1 cellular context compared by ENCODE assay signal in the genomic region with DNA sequence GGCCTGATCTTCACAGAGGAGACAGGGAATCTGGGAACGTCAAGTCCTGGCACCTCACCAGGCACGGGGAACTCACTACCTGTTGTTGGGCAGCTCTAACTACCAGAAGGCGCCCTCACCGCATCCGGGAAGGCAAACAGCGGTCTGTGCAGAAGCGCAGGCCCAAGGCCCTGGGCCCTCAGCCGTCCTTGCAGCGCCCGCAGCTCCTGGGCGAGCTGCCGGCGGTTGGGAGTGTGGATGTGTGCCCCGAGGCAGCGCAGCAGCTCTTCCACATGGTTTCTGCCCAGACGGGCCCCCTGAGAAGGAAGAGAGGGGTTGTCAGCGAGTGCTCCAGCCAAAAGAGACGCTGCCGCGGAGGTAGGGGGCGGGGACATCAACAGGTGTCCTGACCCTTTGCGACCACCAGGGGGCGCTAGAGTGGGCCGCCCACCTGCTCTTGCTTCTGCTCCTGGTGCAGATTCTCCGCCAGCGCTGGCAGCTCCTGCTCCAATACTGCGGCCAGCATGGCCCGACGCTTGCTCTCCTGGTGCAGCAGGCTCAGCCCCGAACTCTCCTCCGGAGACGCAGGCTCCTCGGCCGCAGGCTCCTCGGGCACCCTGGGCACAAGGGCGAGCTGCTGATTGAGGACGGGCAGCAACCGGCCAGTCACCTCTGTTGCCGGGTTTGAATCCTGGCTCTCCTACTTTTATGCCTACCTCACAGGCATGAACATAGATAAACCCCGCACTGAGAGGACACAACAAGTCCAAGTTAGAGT.
TF ChIP-seq lines count a peak whose summit lies in the region.

No MANE protein-coding gene starts in this region.

TF ChIP-seq in HepG2, 621 proteins besides CTCF, POLR2A, EP300 and RAD21 (continued from another document and continues in another):
- TF ChIP-seq KMT2A (CRISPR knock-in tag; IDR thresholded peaks at IDR 0.05), result 0 out of 2 replicates have a peak, but pooled peaks have one; percentile 20
- TF ChIP-seq ETV5 (CRISPR knock-in tag; IDR thresholded peaks at IDR 0.05; ENCODE audit: borderline replicate concordance), result no peak
- TF ChIP-seq, protein P1, sequence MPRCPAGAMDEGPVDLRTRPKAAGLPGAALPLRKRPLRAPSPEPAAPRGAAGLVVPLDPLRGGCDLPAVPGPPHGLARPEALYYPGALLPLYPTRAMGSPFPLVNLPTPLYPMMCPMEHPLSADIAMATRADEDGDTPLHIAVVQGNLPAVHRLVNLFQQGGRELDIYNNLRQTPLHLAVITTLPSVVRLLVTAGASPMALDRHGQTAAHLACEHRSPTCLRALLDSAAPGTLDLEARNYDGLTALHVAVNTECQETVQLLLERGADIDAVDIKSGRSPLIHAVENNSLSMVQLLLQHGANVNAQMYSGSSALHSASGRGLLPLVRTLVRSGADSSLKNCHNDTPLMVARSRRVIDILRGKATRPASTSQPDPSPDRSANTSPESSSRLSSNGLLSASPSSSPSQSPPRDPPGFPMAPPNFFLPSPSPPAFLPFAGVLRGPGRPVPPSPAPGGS (CRISPR knock-in tag; IDR thresholded peaks at IDR 0.05), result no peak
- peak; percentile 41; the same call in 1 of the 2 replicates for TF ChIP-seq SP4 (CRISPR knock-in tag; IDR thresholded peaks at IDR 0.05)
- 0 out of 2 replicates have a peak, but pooled peaks have one; percentile 29 for TF ChIP-seq ZNF772 (CRISPR knock-in tag; IDR thresholded peaks at IDR 0.05)
- no peak for TF ChIP-seq ATF7 (IDR thresholded peaks at IDR 0.05)
- no peak for TF ChIP-seq ATF7 (CRISPR knock-in tag; IDR thresholded peaks at IDR 0.05)
- no peak for TF ChIP-seq ZNF552 (CRISPR knock-in tag; IDR thresholded peaks at IDR 0.05; ENCODE audit: borderline replicate concordance)
- TF ChIP-seq ZNF484 (CRISPR knock-in tag; IDR thresholded peaks at IDR 0.05; ENCODE audit: borderline replicate concordance, low read depth), result no peak
- no peak for TF ChIP-seq HDAC1 (CRISPR knock-in tag; IDR thresholded peaks at IDR 0.05)
- no peak for TF ChIP-seq FOXC1 (CRISPR knock-in tag; IDR thresholded peaks at IDR 0.05; ENCODE audit: borderline replicate concordance)
- no peak for TF ChIP-seq ZNF468 (CRISPR knock-in tag; IDR thresholded peaks at IDR 0.05)
- TF ChIP-seq ONECUT2 (CRISPR knock-in tag; IDR thresholded peaks at IDR 0.05), result no peak
- no peak for TF ChIP-seq ZNF329 (CRISPR knock-in tag; IDR thresholded peaks at IDR 0.05; ENCODE audit: low read depth)
- TF ChIP-seq ZNF572 (CRISPR knock-in tag; IDR thresholded peaks at IDR 0.05), result no peak
- no peak for TF ChIP-seq ZNF256 (CRISPR knock-in tag; conservative IDR thresholded peaks at IDR 0.05)
- TF ChIP-seq ZNF768 (CRISPR knock-in tag; IDR thresholded peaks at IDR 0.05), result no peak
- no peak for TF ChIP-seq MTA1 (CRISPR knock-in tag; IDR thresholded peaks at IDR 0.05; ENCODE audit: borderline replicate concordance)
- TF ChIP-seq, protein P2, sequence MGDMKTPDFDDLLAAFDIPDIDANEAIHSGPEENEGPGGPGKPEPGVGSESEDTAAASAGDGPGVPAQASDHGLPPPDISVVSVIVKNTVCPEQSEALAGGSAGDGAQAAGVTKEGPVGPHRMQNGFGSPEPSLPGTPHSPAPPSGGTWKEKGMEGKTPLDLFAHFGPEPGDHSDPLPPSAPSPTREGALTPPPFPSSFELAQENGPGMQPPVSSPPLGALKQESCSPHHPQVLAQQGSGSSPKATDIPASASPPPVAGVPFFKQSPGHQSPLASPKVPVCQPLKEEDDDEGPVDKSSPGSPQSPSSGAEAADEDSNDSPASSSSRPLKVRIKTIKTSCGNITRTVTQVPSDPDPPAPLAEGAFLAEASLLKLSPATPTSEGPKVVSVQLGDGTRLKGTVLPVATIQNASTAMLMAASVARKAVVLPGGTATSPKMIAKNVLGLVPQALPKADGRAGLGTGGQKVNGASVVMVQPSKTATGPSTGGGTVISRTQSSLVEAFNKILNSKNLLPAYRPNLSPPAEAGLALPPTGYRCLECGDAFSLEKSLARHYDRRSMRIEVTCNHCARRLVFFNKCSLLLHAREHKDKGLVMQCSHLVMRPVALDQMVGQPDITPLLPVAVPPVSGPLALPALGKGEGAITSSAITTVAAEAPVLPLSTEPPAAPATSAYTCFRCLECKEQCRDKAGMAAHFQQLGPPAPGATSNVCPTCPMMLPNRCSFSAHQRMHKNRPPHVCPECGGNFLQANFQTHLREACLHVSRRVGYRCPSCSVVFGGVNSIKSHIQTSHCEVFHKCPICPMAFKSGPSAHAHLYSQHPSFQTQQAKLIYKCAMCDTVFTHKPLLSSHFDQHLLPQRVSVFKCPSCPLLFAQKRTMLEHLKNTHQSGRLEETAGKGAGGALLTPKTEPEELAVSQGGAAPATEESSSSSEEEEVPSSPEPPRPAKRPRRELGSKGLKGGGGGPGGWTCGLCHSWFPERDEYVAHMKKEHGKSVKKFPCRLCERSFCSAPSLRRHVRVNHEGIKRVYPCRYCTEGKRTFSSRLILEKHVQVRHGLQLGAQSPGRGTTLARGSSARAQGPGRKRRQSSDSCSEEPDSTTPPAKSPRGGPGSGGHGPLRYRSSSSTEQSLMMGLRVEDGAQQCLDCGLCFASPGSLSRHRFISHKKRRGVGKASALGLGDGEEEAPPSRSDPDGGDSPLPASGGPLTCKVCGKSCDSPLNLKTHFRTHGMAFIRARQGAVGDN (CRISPR knock-in tag; IDR thresholded peaks at IDR 0.05), result peak; percentile 73
- TF ChIP-seq, protein P3, sequence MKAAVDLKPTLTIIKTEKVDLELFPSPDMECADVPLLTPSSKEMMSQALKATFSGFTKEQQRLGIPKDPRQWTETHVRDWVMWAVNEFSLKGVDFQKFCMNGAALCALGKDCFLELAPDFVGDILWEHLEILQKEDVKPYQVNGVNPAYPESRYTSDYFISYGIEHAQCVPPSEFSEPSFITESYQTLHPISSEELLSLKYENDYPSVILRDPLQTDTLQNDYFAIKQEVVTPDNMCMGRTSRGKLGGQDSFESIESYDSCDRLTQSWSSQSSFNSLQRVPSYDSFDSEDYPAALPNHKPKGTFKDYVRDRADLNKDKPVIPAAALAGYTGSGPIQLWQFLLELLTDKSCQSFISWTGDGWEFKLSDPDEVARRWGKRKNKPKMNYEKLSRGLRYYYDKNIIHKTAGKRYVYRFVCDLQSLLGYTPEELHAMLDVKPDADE (CRISPR knock-in tag; IDR thresholded peaks at IDR 0.05), result no peak
- TF ChIP-seq ZNF44 (CRISPR knock-in tag; IDR thresholded peaks at IDR 0.05), result no peak
- TF ChIP-seq ZFP82 (CRISPR knock-in tag; IDR thresholded peaks at IDR 0.05; ENCODE audit: borderline replicate concordance), result no peak
- no peak for TF ChIP-seq ZEB1 (IDR thresholded peaks at IDR 0.05; ENCODE audit: insufficient replicate concordance, low read depth)
- TF ChIP-seq YY1 (IDR thresholded peaks at IDR 0.05; ENCODE audit: insufficient read depth, insufficient replicate concordance, low read depth, low read length), result peak; percentile 18
- TF ChIP-seq, protein P4, sequence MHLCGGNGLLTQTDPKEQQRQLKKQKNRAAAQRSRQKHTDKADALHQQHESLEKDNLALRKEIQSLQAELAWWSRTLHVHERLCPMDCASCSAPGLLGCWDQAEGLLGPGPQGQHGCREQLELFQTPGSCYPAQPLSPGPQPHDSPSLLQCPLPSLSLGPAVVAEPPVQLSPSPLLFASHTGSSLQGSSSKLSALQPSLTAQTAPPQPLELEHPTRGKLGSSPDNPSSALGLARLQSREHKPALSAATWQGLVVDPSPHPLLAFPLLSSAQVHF (CRISPR knock-in tag; IDR thresholded peaks at IDR 0.05), result no peak
- TF ChIP-seq ZNF713 (CRISPR knock-in tag; IDR thresholded peaks at IDR 0.05), result no peak
- TF ChIP-seq MED13 (CRISPR knock-in tag; IDR thresholded peaks at IDR 0.05), result no peak
- no peak for TF ChIP-seq SOX6 (IDR thresholded peaks at IDR 0.05)
- TF ChIP-seq SOX6 (CRISPR knock-in tag; IDR thresholded peaks at IDR 0.05), result 0 out of 2 replicates have a peak, but pooled peaks have one; percentile 9
- TF ChIP-seq RARG (CRISPR knock-in tag; IDR thresholded peaks at IDR 0.05; ENCODE audit: low read depth), result no peak
- TF ChIP-seq MBD4 (IDR thresholded peaks at IDR 0.05; ENCODE audit: borderline replicate concordance, low read length), result no peak
- no peak for TF ChIP-seq SOX5 (CRISPR knock-in tag; IDR thresholded peaks at IDR 0.05; ENCODE audit: borderline replicate concordance)
- TF ChIP-seq, protein P5, sequence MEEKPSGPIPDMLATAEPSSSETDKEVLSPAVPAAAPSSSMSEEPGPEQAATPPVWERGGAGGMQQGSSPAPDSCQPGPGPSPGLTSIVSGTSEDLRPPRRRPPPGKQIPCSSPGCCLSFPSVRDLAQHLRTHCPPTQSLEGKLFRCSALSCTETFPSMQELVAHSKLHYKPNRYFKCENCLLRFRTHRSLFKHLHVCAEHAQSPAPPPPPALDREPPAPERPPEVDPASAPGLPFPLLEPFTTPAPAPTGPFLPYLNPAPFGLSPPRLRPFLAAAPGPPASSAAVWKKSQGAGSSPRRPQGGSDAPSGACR (CRISPR knock-in tag; IDR thresholded peaks at IDR 0.05), result no peak
- TF ChIP-seq, protein P6, sequence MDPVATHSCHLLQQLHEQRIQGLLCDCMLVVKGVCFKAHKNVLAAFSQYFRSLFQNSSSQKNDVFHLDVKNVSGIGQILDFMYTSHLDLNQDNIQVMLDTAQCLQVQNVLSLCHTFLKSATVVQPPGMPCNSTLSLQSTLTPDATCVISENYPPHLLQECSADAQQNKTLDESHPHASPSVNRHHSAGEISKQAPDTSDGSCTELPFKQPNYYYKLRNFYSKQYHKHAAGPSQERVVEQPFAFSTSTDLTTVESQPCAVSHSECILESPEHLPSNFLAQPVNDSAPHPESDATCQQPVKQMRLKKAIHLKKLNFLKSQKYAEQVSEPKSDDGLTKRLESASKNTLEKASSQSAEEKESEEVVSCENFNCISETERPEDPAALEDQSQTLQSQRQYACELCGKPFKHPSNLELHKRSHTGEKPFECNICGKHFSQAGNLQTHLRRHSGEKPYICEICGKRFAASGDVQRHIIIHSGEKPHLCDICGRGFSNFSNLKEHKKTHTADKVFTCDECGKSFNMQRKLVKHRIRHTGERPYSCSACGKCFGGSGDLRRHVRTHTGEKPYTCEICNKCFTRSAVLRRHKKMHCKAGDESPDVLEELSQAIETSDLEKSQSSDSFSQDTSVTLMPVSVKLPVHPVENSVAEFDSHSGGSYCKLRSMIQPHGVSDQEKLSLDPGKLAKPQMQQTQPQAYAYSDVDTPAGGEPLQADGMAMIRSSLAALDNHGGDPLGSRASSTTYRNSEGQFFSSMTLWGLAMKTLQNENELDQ (CRISPR knock-in tag; IDR thresholded peaks at IDR 0.05; ENCODE audit: borderline replicate concordance), result no peak
- no peak for TF ChIP-seq ZNF766 (CRISPR knock-in tag; IDR thresholded peaks at IDR 0.05; ENCODE audit: borderline replicate concordance)
- TF ChIP-seq ZNF792 (CRISPR knock-in tag; IDR thresholded peaks at IDR 0.05), result no peak
- TF ChIP-seq ZC3H13 (CRISPR knock-in tag; IDR thresholded peaks at IDR 0.05), result no peak
- TF ChIP-seq ATF1 (CRISPR knock-in tag; IDR thresholded peaks at IDR 0.05), result no peak
- TF ChIP-seq, protein P7, sequence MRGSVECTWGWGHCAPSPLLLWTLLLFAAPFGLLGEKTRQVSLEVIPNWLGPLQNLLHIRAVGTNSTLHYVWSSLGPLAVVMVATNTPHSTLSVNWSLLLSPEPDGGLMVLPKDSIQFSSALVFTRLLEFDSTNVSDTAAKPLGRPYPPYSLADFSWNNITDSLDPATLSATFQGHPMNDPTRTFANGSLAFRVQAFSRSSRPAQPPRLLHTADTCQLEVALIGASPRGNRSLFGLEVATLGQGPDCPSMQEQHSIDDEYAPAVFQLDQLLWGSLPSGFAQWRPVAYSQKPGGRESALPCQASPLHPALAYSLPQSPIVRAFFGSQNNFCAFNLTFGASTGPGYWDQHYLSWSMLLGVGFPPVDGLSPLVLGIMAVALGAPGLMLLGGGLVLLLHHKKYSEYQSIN (CRISPR knock-in tag; IDR thresholded peaks at IDR 0.05; ENCODE audit: borderline replicate concordance), result no peak
- TF ChIP-seq, protein P8, sequence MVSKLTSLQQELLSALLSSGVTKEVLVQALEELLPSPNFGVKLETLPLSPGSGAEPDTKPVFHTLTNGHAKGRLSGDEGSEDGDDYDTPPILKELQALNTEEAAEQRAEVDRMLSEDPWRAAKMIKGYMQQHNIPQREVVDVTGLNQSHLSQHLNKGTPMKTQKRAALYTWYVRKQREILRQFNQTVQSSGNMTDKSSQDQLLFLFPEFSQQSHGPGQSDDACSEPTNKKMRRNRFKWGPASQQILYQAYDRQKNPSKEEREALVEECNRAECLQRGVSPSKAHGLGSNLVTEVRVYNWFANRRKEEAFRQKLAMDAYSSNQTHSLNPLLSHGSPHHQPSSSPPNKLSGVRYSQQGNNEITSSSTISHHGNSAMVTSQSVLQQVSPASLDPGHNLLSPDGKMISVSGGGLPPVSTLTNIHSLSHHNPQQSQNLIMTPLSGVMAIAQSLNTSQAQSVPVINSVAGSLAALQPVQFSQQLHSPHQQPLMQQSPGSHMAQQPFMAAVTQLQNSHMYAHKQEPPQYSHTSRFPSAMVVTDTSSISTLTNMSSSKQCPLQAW (CRISPR knock-in tag; IDR thresholded peaks at IDR 0.05), result 0 out of 2 replicates have a peak, but pooled peaks have one; percentile 37
- TF ChIP-seq FOXM1 (CRISPR knock-in tag; IDR thresholded peaks at IDR 0.05), result no peak
- TF ChIP-seq ZNF136 (CRISPR knock-in tag; IDR thresholded peaks at IDR 0.05; ENCODE audit: low read depth), result no peak
- TF ChIP-seq ZNF879 (CRISPR knock-in tag; IDR thresholded peaks at IDR 0.05), result no peak
- peak in 1 of 2 experiments; percentile 54; a peak in 1 of 4 replicates for TF ChIP-seq KLF16 (CRISPR knock-in tag; IDR thresholded peaks at IDR 0.05)
- TF ChIP-seq PHF21A (CRISPR knock-in tag; IDR thresholded peaks at IDR 0.05), result no peak
- TF ChIP-seq ZBTB38 (CRISPR knock-in tag; IDR thresholded peaks at IDR 0.05), result peak; percentile 49; the same call in 1 of the 2 replicates
- TF ChIP-seq TAF1 (CRISPR knock-in tag; IDR thresholded peaks at IDR 0.05), result no peak
- TF ChIP-seq SIN3B (IDR thresholded peaks at IDR 0.05; ENCODE audit: low read length), result no peak
- TF ChIP-seq, protein P9, sequence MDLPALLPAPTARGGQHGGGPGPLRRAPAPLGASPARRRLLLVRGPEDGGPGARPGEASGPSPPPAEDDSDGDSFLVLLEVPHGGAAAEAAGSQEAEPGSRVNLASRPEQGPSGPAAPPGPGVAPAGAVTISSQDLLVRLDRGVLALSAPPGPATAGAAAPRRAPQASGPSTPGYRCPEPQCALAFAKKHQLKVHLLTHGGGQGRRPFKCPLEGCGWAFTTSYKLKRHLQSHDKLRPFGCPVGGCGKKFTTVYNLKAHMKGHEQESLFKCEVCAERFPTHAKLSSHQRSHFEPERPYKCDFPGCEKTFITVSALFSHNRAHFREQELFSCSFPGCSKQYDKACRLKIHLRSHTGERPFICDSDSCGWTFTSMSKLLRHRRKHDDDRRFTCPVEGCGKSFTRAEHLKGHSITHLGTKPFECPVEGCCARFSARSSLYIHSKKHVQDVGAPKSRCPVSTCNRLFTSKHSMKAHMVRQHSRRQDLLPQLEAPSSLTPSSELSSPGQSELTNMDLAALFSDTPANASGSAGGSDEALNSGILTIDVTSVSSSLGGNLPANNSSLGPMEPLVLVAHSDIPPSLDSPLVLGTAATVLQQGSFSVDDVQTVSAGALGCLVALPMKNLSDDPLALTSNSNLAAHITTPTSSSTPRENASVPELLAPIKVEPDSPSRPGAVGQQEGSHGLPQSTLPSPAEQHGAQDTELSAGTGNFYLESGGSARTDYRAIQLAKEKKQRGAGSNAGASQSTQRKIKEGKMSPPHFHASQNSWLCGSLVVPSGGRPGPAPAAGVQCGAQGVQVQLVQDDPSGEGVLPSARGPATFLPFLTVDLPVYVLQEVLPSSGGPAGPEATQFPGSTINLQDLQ (CRISPR knock-in tag; IDR thresholded peaks at IDR 0.05), result no peak
- TF ChIP-seq GATA4 (IDR thresholded peaks at IDR 0.05; ENCODE audit: borderline replicate concordance, low read depth), result no peak
- TF ChIP-seq, protein P10, sequence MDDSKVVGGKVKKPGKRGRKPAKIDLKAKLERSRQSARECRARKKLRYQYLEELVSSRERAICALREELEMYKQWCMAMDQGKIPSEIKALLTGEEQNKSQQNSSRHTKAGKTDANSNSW (CRISPR knock-in tag; IDR thresholded peaks at IDR 0.05; ENCODE audit: borderline replicate concordance), result no peak
- no peak for TF ChIP-seq NR2F2 (IDR thresholded peaks at IDR 0.05; ENCODE audit: borderline replicate concordance, low read depth)
